Comparison of ENCODE assay signal across 9 cellular contexts in genomic region chr19:1455336-1456120, GRCh38. TPM values are rescaled to one million over a fixed set of nuclear protein-coding genes. Genes with fewer than 3 reads are reported as not detected.
DNase-seq lines count a peak whose midpoint lies in the region; ATAC-seq, FAIRE-seq and TF ChIP-seq lines count a peak whose summit lies in the region.
"Had no signal": no experiment of that assay in that cellular context is flagged by ENCODE, and none has a peak within 500 bp of the region (broad histone marks: within the 10 kb centered on the region; RNA-seq: fewer than 3 reads in every experiment).

No MANE protein-coding gene starts in this region.

- peak overlapping the region; percentile 61 to 72 for H3K4me3 Mint-ChIP-seq in stimulated activated naive B cell treated with anti-CD40 and anti-IgM and Interleukin-4, amounts not matched to agents 10 μg/mL and 1 μg/mL and 100 μg/mL, for 72 hours
- H3K4me3 Mint-ChIP-seq: stimulated activated naive CD8-positive, alpha-beta T cell treated with anti-CD3 and anti-CD28 coated beads, Interleukin-15, Interleukin-2, amounts not matched to agents 100 ng/mL and 50 ng/mL, for 24 hours had no signal

- H3K9me3 ChIP-seq in A549: no peaks in the 10 kb centered on the region

- CTCF ChIA-PET in A549 (lab: Yijun Ruan, JAX): interaction anchor here (0.6 to 4.4 kb wide), 4 partner anchors 11 to 59 kb away, joined by 3 to 34 read pairs (median 7); no protein-coding TSS in a partner anchor

- H3K36me3 Mint-ChIP-seq in stimulated activated naive B cell treated with anti-CD40 and anti-IgM and Interleukin-4, amounts not matched to agents 10 μg/mL and 1 μg/mL and 100 μg/mL, for 72 hours: peaks cover 10 to 12% of the 10 kb centered on the region in 2 donors

- peaks cover 4 to 5% of the 10 kb centered on the region in 2 donors for H3K9me3 Mint-ChIP-seq in stimulated activated naive B cell treated with anti-CD40 and anti-IgM and Interleukin-4, amounts not matched to agents 10 μg/mL and 1 μg/mL and 100 μg/mL, for 72 hours
- H3K9me3 Mint-ChIP-seq: stimulated activated naive CD8-positive, alpha-beta T cell treated with anti-CD3 and anti-CD28 coated beads, Interleukin-15, Interleukin-2, amounts not matched to agents 100 ng/mL and 50 ng/mL, for 24 hours had no signal

- no peak for TF ChIP-seq POLR2A in A549 (IDR thresholded peaks at IDR 0.05; ENCODE audit: low read length)

- H3K4me2 ChIP-seq in A549: peak overlapping the region; percentile 59

- intact Hi-C loops in left ventricle myocardium superior (cut with micrococcal nuclease): no loop called here

- FAIRE-seq in A549 (lab: Jason Lieb, UNC): no peak

- 33% methylated on average over 32 of the region's 42 CpGs for WGBS in A549 (ENCODE audit: missing lambda C conversion rate)

- no peak overlapping the region for H3K27ac ChIP-seq in A549

- DNase-seq in A549 (ENCODE audit: low read depth in 1 of 2, low spot score in 1 of 2) (peak; percentile 56 to 88), GM10266 (ENCODE audit: extremely low spot score) (peak; percentile 89), NCI-H82 (lab: John Stamatoyannopoulos, UW) (peak; percentile 86), left ventricle myocardium superior (peak; percentile 37)
- DNase-seq in activated effector memory CD4-positive, alpha-beta T cell treated with Interleukin-2 at 50 U/mL for 16 hours: peak; percentile 20
- peak; percentile 33 for DNase-seq in stimulated activated naive B cell treated with anti-CD40 and anti-IgM and Interleukin-4, amounts not matched to agents 10 μg/mL and 1 μg/mL and 100 μg/mL, for 72 hours

- H3K4me1 ChIP-seq in A549: peaks cover 10% of the 10 kb centered on the region; the same call in 2 of the 3 replicates

- TF ChIP-seq EP300 in A549 (IDR thresholded peaks at IDR 0.05): no peak

- TF ChIP-seq CTCF in A549 (IDR thresholded peaks at IDR 0.05): no peak
- no peak for TF ChIP-seq CTCF in GM10266 (IDR thresholded peaks at IDR 0.05; ENCODE audit: control insufficient read depth, insufficient read depth, low read depth, missing control alignments)

- H3K27me3 Mint-ChIP-seq in stimulated activated naive B cell treated with anti-CD40 and anti-IgM and Interleukin-4, amounts not matched to agents 10 μg/mL and 1 μg/mL and 100 μg/mL, for 72 hours: peaks cover 57 to 74% of the 10 kb centered on the region in 2 donors

- H3K27ac Mint-ChIP-seq in stimulated activated naive B cell treated with anti-CD40 and anti-IgM and Interleukin-4, amounts not matched to agents 10 μg/mL and 1 μg/mL and 100 μg/mL, for 72 hours: peak overlapping the region; percentile 77
- H3K27ac Mint-ChIP-seq: stimulated activated naive CD8-positive, alpha-beta T cell treated with anti-CD3 and anti-CD28 coated beads, Interleukin-15, Interleukin-2, amounts not matched to agents 100 ng/mL and 50 ng/mL, for 24 hours had no signal

- H3K4me3 ChIP-seq in A549: no peak overlapping the region

- POLR2A ChIA-PET in A549 (lab: Yijun Ruan, JAX): interaction anchor here (0.8 kb wide), 1 partner anchor 35 kb away, joined by 4 read pairs; the partner anchor contains the start of gene REEP6

- TF ChIP-seq RAD21 in A549 (conservative IDR thresholded peaks at IDR 0.05 in 1 of 2, IDR thresholded peaks at IDR 0.05 in 1 of 2): no peak

- H3K4me1 Mint-ChIP-seq in stimulated activated naive B cell treated with anti-CD40 and anti-IgM and Interleukin-4, amounts not matched to agents 10 μg/mL and 1 μg/mL and 100 μg/mL, for 72 hours: peaks cover 20 to 26% of the 10 kb centered on the region in 2 donors

- ATAC-seq in A549 (peak; percentile 42 to 66; a peak in 5 of 6 replicates), left ventricle myocardium superior (peak; percentile 34), HG02884 (IDR thresholded peaks at IDR 0.05; ENCODE audit: unreplicated experiment) (no peak), HG03280 (IDR thresholded peaks at IDR 0.05; ENCODE audit: unreplicated experiment) (no peak)
- ATAC-seq in stimulated activated naive B cell treated with anti-CD40 and anti-IgM and Interleukin-4, amounts not matched to agents 10 μg/mL and 1 μg/mL and 100 μg/mL, for 72 hours (replicated peaks): peak; percentile 62 to 66

TF ChIP-seq in A549, 52 proteins besides CTCF, POLR2A, EP300 and RAD21:
- TF ChIP-seq HEYL (CRISPR knock-in tag; IDR thresholded peaks at IDR 0.05): no peak
- TF ChIP-seq RFX5 (IDR thresholded peaks at IDR 0.05): no peak
- TF ChIP-seq JUN (IDR thresholded peaks at IDR 0.05): no peak
- no peak for TF ChIP-seq BHLHE40 (IDR thresholded peaks at IDR 0.05; ENCODE audit: low read depth, low read length)
- TF ChIP-seq CBX8 (IDR thresholded peaks at IDR 0.05): no peak
- TF ChIP-seq, protein P1, sequence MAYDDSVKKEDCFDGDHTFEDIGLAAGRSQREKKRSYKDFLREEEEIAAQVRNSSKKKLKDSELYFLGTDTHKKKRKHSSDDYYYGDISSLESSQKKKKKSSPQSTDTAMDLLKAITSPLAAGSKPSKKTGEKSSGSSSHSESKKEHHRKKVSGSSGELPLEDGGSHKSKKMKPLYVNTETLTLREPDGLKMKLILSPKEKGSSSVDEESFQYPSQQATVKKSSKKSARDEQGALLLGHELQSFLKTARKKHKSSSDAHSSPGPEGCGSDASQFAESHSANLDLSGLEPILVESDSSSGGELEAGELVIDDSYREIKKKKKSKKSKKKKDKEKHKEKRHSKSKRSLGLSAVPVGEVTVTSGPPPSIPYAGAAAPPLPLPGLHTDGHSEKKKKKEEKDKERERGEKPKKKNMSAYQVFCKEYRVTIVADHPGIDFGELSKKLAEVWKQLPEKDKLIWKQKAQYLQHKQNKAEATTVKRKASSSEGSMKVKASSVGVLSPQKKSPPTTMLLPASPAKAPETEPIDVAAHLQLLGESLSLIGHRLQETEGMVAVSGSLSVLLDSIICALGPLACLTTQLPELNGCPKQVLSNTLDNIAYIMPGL (CRISPR knock-in tag; IDR thresholded peaks at IDR 0.05; ENCODE audit: borderline replicate concordance): no peak
- TF ChIP-seq, protein P2, sequence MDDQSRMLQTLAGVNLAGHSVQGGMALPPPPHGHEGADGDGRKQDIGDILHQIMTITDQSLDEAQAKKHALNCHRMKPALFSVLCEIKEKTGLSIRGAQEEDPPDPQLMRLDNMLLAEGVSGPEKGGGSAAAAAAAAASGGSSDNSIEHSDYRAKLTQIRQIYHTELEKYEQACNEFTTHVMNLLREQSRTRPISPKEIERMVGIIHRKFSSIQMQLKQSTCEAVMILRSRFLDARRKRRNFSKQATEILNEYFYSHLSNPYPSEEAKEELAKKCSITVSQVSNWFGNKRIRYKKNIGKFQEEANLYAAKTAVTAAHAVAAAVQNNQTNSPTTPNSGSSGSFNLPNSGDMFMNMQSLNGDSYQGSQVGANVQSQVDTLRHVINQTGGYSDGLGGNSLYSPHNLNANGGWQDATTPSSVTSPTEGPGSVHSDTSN (IDR thresholded peaks at IDR 0.05): no peak
- TF ChIP-seq TP53 (CRISPR knock-in tag; IDR thresholded peaks at IDR 0.05): no peak

RNA-seq across cellular contexts. Expression of gene APC2, which starts 5.6 kb away (rescaled TPM):
- polyA plus RNA-seq in A549 (2011; rRNA removed) (0.32 and 0.36 TPM in 2 replicates), A549 (2017; fragmentation: RNase III; extraction: RNeasy Plus Mini Kit Qiagen cat#74134 plus additional on column Dnase treatment) (1.3 to 1.6 TPM (median 1.6 TPM) in 3 replicates)
- polyA plus RNA-seq in A549 (2012; cell fraction: cytosol; rRNA removed): 1.2 and 1.5 TPM in 2 replicates
- 1.8 and 3.5 TPM in 2 replicates for polyA plus RNA-seq in A549 (2012; cell fraction: nucleus; rRNA removed)
- 0.68 and 1.0 TPM in 2 replicates for polyA minus RNA-seq in A549 (2011; rRNA and poly(A)+ RNA removed)
- total RNA-seq in left ventricle myocardium superior: 0.17 TPM

RNA-seq across cellular contexts. Expression of gene RPS15, which starts 17.3 kb away (rescaled TPM):
- polyA plus RNA-seq in A549 (2011; rRNA removed) (485 and 525 TPM in 2 replicates), A549 (2017; fragmentation: RNase III; extraction: RNeasy Plus Mini Kit Qiagen cat#74134 plus additional on column Dnase treatment) (1,370 to 1,458 TPM (median 1,378 TPM) in 3 replicates)
- 2,687 and 2,770 TPM in 2 replicates for polyA plus RNA-seq in A549 (2012; cell fraction: cytosol; rRNA removed)
- 2,142 and 3,339 TPM in 2 replicates for polyA plus RNA-seq in A549 (2012; cell fraction: nucleus; rRNA removed)
- polyA minus RNA-seq in A549 (2011; rRNA and poly(A)+ RNA removed): 298 and 489 TPM in 2 replicates
- 625 TPM for total RNA-seq in left ventricle myocardium superior

RNA-seq across cellular contexts. Expression of gene C19orf25, which starts 23.5 kb away (rescaled TPM):
- polyA plus RNA-seq in A549 (2011; rRNA removed) (6.5 and 8.2 TPM in 2 replicates), A549 (2017; fragmentation: RNase III; extraction: RNeasy Plus Mini Kit Qiagen cat#74134 plus additional on column Dnase treatment) (17.1 to 20.7 TPM (median 18.9 TPM) in 3 replicates)
- polyA plus RNA-seq in A549 (2012; cell fraction: cytosol; rRNA removed): 21.1 and 30.9 TPM in 2 replicates
- 25.1 and 28.4 TPM in 2 replicates for polyA plus RNA-seq in A549 (2012; cell fraction: nucleus; rRNA removed)
- 5.0 and 6.4 TPM in 2 replicates for polyA minus RNA-seq in A549 (2011; rRNA and poly(A)+ RNA removed)
- total RNA-seq in left ventricle myocardium superior: 16.2 TPM

RNA-seq across cellular contexts. Expression of gene PCSK4, which starts 34.6 kb away (rescaled TPM):
- 0.76 and 1.0 TPM in 2 replicates for polyA plus RNA-seq in A549 (2011; rRNA removed)
- 2.1 and 2.2 TPM in 2 replicates for polyA plus RNA-seq in A549 (2012; cell fraction: cytosol; rRNA removed)
- 17.3 and 28.8 TPM in 2 replicates for polyA plus RNA-seq in A549 (2012; cell fraction: nucleus; rRNA removed)
- 1.2 to 3.7 TPM (median 2.1 TPM) in 3 replicates for polyA plus RNA-seq in A549 (2017; fragmentation: RNase III; extraction: RNeasy Plus Mini Kit Qiagen cat#74134 plus additional on column Dnase treatment)
- polyA minus RNA-seq in A549 (2011; rRNA and poly(A)+ RNA removed): 0.45 and 2.3 TPM in 2 replicates
- total RNA-seq in left ventricle myocardium superior: 2.8 TPM

RNA-seq across cellular contexts. Expression of gene REEP6, which starts 35.5 kb away (rescaled TPM):
- 1.5 and 1.8 TPM in 2 replicates for polyA plus RNA-seq in A549 (2011; rRNA removed)
- polyA plus RNA-seq in A549 (2012; cell fraction: cytosol; rRNA removed): 2.7 and 4.1 TPM in 2 replicates
- 2.5 and 3.1 TPM in 2 replicates for polyA plus RNA-seq in A549 (2012; cell fraction: nucleus; rRNA removed)
- 3.6 to 4.8 TPM (median 4.3 TPM) in 3 replicates for polyA plus RNA-seq in A549 (2017; fragmentation: RNase III; extraction: RNeasy Plus Mini Kit Qiagen cat#74134 plus additional on column Dnase treatment)
- 2.1 and 3.5 TPM in 2 replicates for polyA minus RNA-seq in A549 (2011; rRNA and poly(A)+ RNA removed)
- total RNA-seq in left ventricle myocardium superior: 0.72 TPM

Comparison
In these comparisons a context has a peak if more than half of its experiments do, and no peak if none do; other contexts are left out.
1. ATAC-seq: peak in A549 (2 of 2), left ventricle myocardium superior (single experiment) and stimulated activated naive B cell treated with anti-CD40 and anti-IgM and Interleukin-4, amounts not matched to agents 10 μg/mL and 1 μg/mL and 100 μg/mL, for 72 hours (2 of 2); none in HG02884 (single experiment) and HG03280 (single experiment).
2. DNase-seq: peak in every context shown above with its lines; median percentile 89 in GM10266; 86 in NCI-H82; 72 in A549; 37 in left ventricle myocardium superior; 33 in stimulated activated naive B cell treated with anti-CD40 and anti-IgM and Interleukin-4, amounts not matched to agents 10 μg/mL and 1 μg/mL and 100 μg/mL, for 72 hours; 20 in activated effector memory CD4-positive, alpha-beta T cell treated with Interleukin-2 at 50 U/mL for 16 hours.